In the genomic region with DNA sequence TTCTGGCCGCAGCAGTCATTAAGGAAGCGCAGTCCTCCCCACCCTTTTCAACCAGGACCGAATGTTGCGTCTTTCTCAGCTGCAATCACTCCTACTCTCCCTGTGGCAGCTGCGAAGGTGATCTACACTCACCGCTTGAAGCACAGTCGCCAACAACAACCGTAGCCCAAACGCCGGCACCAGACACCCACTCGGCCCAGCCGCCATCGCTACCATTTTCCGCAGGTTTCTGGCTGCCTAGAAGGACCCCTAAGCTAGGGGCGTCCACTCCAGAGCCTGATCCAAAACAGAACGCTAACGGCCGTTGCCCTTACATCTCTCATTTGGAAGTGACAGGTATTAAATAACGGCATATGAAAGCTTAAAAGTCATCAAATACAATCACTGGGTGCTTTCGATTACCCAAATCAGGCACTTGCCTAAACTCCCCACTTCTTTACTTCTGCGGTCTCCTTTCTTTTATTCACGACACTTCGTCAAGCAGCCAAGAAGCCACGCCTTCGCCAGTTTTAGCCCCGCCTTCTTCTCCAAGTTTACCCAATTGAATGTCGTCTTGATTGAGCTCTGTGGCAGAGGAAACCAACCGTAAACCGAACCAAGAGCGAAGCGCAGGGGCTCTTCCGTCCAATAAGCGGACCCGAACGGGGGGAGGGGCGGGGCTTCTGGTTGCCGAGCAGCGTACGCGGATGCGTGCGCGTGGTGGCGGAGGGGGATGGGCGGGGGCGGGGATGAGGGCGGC, we compare ENCODE assay signal across 8 cellular contexts. TPM values are rescaled to one million over a fixed set of nuclear protein-coding genes. Genes with fewer than 3 reads are reported as not detected.
A peak's percentile ranks its signal among the peaks of the same experiment; 100 is the strongest.
DNase-seq lines count a peak whose midpoint lies in the region; ATAC-seq and TF ChIP-seq lines count a peak whose summit lies in the region.

A gene (minus strand): TSS at position 231 of the 739 bp plus-strand sequence. CDS start 15 bp downstream, at position 216.

- H3K9me3 ChIP-seq in PC-3 (ENCODE audit: low read length), result no peaks in the 10 kb centered on the region
- no peaks in the 10 kb centered on the region for H3K9me3 ChIP-seq in mucosa of descending colon

- CTCF ChIA-PET in PC-3 (lab: Charles Lee), result interaction anchor here (0.5 to 2.3 kb wide), 5 partner anchors 51 to 412 kb away, joined by 3 to 8 read pairs (median 3); a partner anchor contains a TSS

- H3K27ac ChIP-seq in PC-3 (ENCODE audit: low read length), result peak within 1 kb of the TSS; percentile 68

- no TSS peak for BruUV-seq in PC-3 (replicated peaks; lab: Mats Ljungman, UMichigan)

- peak; percentile 83 for ATAC-seq in GM21717 (IDR thresholded peaks at IDR 0.05; ENCODE audit: unreplicated experiment)
- peak; percentile 83 for ATAC-seq in PC-3
- peak; percentile 96 for ATAC-seq in mucosa of descending colon

- H3F3A ChIP-seq in PC-3 (ENCODE audit: low read length, unreplicated experiment), result no peaks in the 10 kb centered on the region

- H3K27me3 ChIP-seq in PC-3 (ENCODE audit: low read length), result no peaks in the 10 kb centered on the region

- H3K79me2 ChIP-seq in PC-3 (ENCODE audit: low read length), result peaks cover 86% of the 10 kb centered on the region

- H3K36me3 ChIP-seq in PC-3 (ENCODE audit: low read depth, low read length) (peaks cover 4% of the 10 kb centered on the region; the same call in 1 of the 2 replicates), mucosa of descending colon (ENCODE audit: low read depth) (no peaks in the 10 kb centered on the region)

- peak within 1 kb of the TSS; percentile 98 for H2AFZ ChIP-seq in PC-3 (ENCODE audit: low read length)

- POLR2A ChIA-PET in PC-3 (lab: Charles Lee; ENCODE audit: unreplicated experiment), result interaction anchor here (0.5 to 0.8 kb wide), 3 partner anchors 21 to 171 kb away, joined by 3 to 33 read pairs (median 4); no protein-coding TSS in a partner anchor

- H4K20me1 ChIP-seq in PC-3 (ENCODE audit: low read length), result peaks cover 28% of the 10 kb centered on the region

- peak within 1 kb of the TSS; percentile 95 for H3K4me3 ChIP-seq in Jurkat, Clone E6-1 (ENCODE audit: low read length)
- H3K4me3 ChIP-seq in PC-3 (ENCODE audit: low read length) (peak within 1 kb of the TSS; percentile 99), epithelial cell of proximal tubule (ENCODE audit: low read depth, low read length) (peak within 1 kb of the TSS; percentile 96), mucosa of descending colon (peak within 1 kb of the TSS; percentile 60)

- H3K4me1 ChIP-seq in PC-3 (ENCODE audit: insufficient read depth, low read length) (peaks cover 17% of the 10 kb centered on the region), mucosa of descending colon (ENCODE audit: low read depth) (peaks cover 15% of the 10 kb centered on the region)

- no peak for TF ChIP-seq CTCF in PC-3 (conservative IDR thresholded peaks at IDR 0.05; ENCODE audit: low read depth, low read length)
- TF ChIP-seq CTCF in epithelial cell of proximal tubule (conservative IDR thresholded peaks at IDR 0.05; ENCODE audit: low read depth, low read length), result no peak
- TF ChIP-seq CTCF in mucosa of descending colon (IDR thresholded peaks at IDR 0.05), result no peak

- H3K4me2 ChIP-seq in PC-3 (ENCODE audit: low read length), result peak within 1 kb of the TSS; percentile 96

- H3K9ac ChIP-seq in PC-3 (ENCODE audit: low read length), result peak within 1 kb of the TSS; percentile 94

- intact Hi-C loops in PC-3 (cut with micrococcal nuclease) (loop anchor here (2.0 to 10.0 kb wide), 4 partner anchors 42 to 209 kb away; a partner anchor contains a TSS), mucosa of descending colon (cut with DNase I, micrococcal nuclease) (no loop called here)

- DNase-seq in DMS53 (lab: John Stamatoyannopoulos, UW), result peak; percentile 100
- DNase-seq in Jurkat, Clone E6-1 (ENCODE audit: low read depth, low spot score), result peak; percentile 100
- peak; percentile 100 for DNase-seq in PC-3
- DNase-seq in activated T-cell treated with anti-CD3 and anti-CD28 coated beads for 48 hours (ENCODE audit: low read depth), result peak; percentile 97
- DNase-seq in epithelial cell of proximal tubule (ENCODE audit: low read depth), result peak; percentile 99
- DNase-seq in mucosa of descending colon, result peak; percentile 99 to 100 (median 99)
- peak; percentile 97 for DNase-seq in stimulated activated CD8-positive, alpha-beta memory T cell treated with anti-CD3 and anti-CD28 coated beads, Interleukin-4, amount 100 ng/mL, for 24 hours (ENCODE audit: low read depth)

- no peaks in the 10 kb centered on the region for H3K9me2 ChIP-seq in PC-3 (replicated peaks; ENCODE audit: low read length)

RNA-seq across cellular contexts. Expression of the gene that starts here (rescaled TPM):
- polyA plus RNA-seq in Jurkat, Clone E6-1 (2012; ENCODE audit: insufficient read depth, insufficient read length), result 227 TPM
- 143 and 174 TPM in 2 replicates for total RNA-seq in PC-3 (2014; rRNA removed)
- 169 and 175 TPM in 2 replicates for total RNA-seq in epithelial cell of proximal tubule
- 100 to 1,000 TPM; 138 to 202 (median 191) TPM for total RNA-seq in mucosa of descending colon

Comparison
In these comparisons a context has a peak if more than half of its experiments do, and no peak if none do; other contexts are left out.
1. Peak in every context shown above with its lines: DNase-seq, ATAC-seq, H3K4me3 ChIP-seq and H3K27ac ChIP-seq.